Comparison of ENCODE assay signal across 8 cellular contexts in genomic region chr16:87860553-87861299, GRCh38. TPM values are rescaled to one million over a fixed set of nuclear protein-coding genes. Genes with fewer than 3 reads are reported as not detected.
DNase-seq lines count a peak whose midpoint lies in the region; ATAC-seq and TF ChIP-seq lines count a peak whose summit lies in the region.

No MANE protein-coding gene starts in this region.

- no peaks in the 10 kb centered on the region for H3K4me1 ChIP-seq in thyroid gland

- H3K4me3 ChIP-seq in thyroid gland (replicated peaks in 1 of 3), result no peak overlapping the region

- peaks cover 1 to 3% (median 2%) of the 10 kb centered on the region in 3 donors for H3K27me3 Mint-ChIP-seq in CD14-positive monocyte (ENCODE audit: low read depth in 3 of 3)
- H3K27me3 Mint-ChIP-seq in activated T-helper 17 cell treated with anti-CD3 and anti-CD28 coated beads, Interleukin-2, amount 50 U/mL, for 72 hours, result no peaks in the 10 kb centered on the region

- H3K9me3 Mint-ChIP-seq in CD14-positive monocyte, result peaks cover 0 to 1% (median 0%) of the 10 kb centered on the region in 7 donors
- no peaks in the 10 kb centered on the region for H3K9me3 Mint-ChIP-seq in activated T-helper 17 cell treated with anti-CD3 and anti-CD28 coated beads, Interleukin-2, amount 50 U/mL, for 72 hours

- no peak overlapping the region for H3K27ac ChIP-seq in thyroid gland

- no peaks in the 10 kb centered on the region for H3K9me3 ChIP-seq in thyroid gland

- TF ChIP-seq POLR2A in thyroid gland (IDR thresholded peaks at IDR 0.05), result no peak

- H3K4me1 Mint-ChIP-seq in CD14-positive monocyte, result peaks cover 25% of the 10 kb centered on the region
- H3K4me1 Mint-ChIP-seq in activated T-helper 17 cell treated with anti-CD3 and anti-CD28 coated beads, Interleukin-2, amount 50 U/mL, for 72 hours, result peaks cover 26% of the 10 kb centered on the region

- 70 to 73% methylated on average over 23 to 25 of the region's 26 CpGs for WGBS in thyroid gland, 2 donors

- H3K36me3 Mint-ChIP-seq in CD14-positive monocyte, result peaks cover 6% of the 10 kb centered on the region in 2 donors
- peaks cover 99% of the 10 kb centered on the region for H3K36me3 Mint-ChIP-seq in activated T-helper 17 cell treated with anti-CD3 and anti-CD28 coated beads, Interleukin-2, amount 50 U/mL, for 72 hours (ENCODE audit: low read depth)

- peak overlapping the region in 4 of 7 donors; percentile 25 to 77 (median 50) for H3K27ac Mint-ChIP-seq in CD14-positive monocyte
- peak overlapping the region; percentile 85 for H3K27ac Mint-ChIP-seq in activated T-helper 17 cell treated with anti-CD3 and anti-CD28 coated beads, Interleukin-2, amount 50 U/mL, for 72 hours

- intact Hi-C loops in CD14-positive monocyte (cut with micrococcal nuclease), result no loop called here
- intact Hi-C loops in posterior vena cava (cut with DNase I), result no loop called here
- intact Hi-C loops in thyroid gland (cut with DNase I), result no loop called here

- DNase-seq in CD14-positive monocyte (ENCODE audit: low spot score), result no peak
- DNase-seq in HK-2 (ENCODE audit: unreplicated experiment), result peak; percentile 84
- DNase-seq in iris pigment epithelial cell (ENCODE audit: low read depth), result peak; percentile 76
- DNase-seq in posterior vena cava (ENCODE audit: low spot score), result no peak
- DNase-seq in cerebellar nuclear complex (lab: John Stamatoyannopoulos, UW), result no peak
- DNase-seq in thyroid gland, result no peak

- peak; percentile 29 for ATAC-seq in activated T-helper 17 cell treated with anti-CD3 and anti-CD28 coated beads, Interleukin-2, amount 50 U/mL, for 72 hours (replicated peaks)
- no peak for ATAC-seq in GM21526 (IDR thresholded peaks at IDR 0.05; ENCODE audit: low FRiP score, unreplicated experiment)

- no peaks in the 10 kb centered on the region for H3K36me3 ChIP-seq in thyroid gland

- H3K27me3 ChIP-seq in thyroid gland, result no peaks in the 10 kb centered on the region

- peak overlapping the region in 1 of 2 donors; percentile 27 for H3K4me3 Mint-ChIP-seq in CD14-positive monocyte
- H3K4me3 Mint-ChIP-seq in activated T-helper 17 cell treated with anti-CD3 and anti-CD28 coated beads, Interleukin-2, amount 50 U/mL, for 72 hours, result peak overlapping the region; percentile 81

- TF ChIP-seq CTCF in CD14-positive monocyte (IDR thresholded peaks at IDR 0.05), result no peak
- TF ChIP-seq CTCF in thyroid gland (IDR thresholded peaks at IDR 0.05), result no peak

RNA-seq across cellular contexts. Expression of gene SLC7A5, which starts 8.6 kb away (rescaled TPM):
- 1 to 10 TPM in 1 of 2 donors, under 1 TPM in 1; 0.40 to 1.1 TPM for polyA plus RNA-seq in CD14-positive monocyte
- 100 to 1,000 TPM; 130 to 233 TPM for total RNA-seq in activated T-helper 17 cell treated with anti-CD3 and anti-CD28 coated beads, Interleukin-2, amount 50 U/mL, for 72 hours
- 10 to 100 TPM; 13.6 to 17.7 TPM for total RNA-seq in posterior vena cava
- total RNA-seq in thyroid gland, result 1 to 10 TPM; 1.1 to 5.2 (median 2.2) TPM

Comparison
In these comparisons a context has a peak if more than half of its experiments do, and no peak if none do; other contexts are left out.
1. DNase-seq: peak in HK-2 (single experiment) and iris pigment epithelial cell (single experiment); none in CD14-positive monocyte (single experiment), posterior vena cava (single experiment), cerebellar nuclear complex (0 of 2) and thyroid gland (0 of 2).
2. RNA of gene SLC7A5, which starts 8.6 kb away (total RNA-seq): 130 to 233 TPM in activated T-helper 17 cell treated with anti-CD3 and anti-CD28 coated beads, Interleukin-2, amount 50 U/mL, for 72 hours; 13.6 to 17.7 TPM in posterior vena cava and 1.1 to 5.2 TPM in thyroid gland; every median in the first group is over 4 times any median in the second.